9 cellular contexts compared by ENCODE assay signal in the genomic region with DNA sequence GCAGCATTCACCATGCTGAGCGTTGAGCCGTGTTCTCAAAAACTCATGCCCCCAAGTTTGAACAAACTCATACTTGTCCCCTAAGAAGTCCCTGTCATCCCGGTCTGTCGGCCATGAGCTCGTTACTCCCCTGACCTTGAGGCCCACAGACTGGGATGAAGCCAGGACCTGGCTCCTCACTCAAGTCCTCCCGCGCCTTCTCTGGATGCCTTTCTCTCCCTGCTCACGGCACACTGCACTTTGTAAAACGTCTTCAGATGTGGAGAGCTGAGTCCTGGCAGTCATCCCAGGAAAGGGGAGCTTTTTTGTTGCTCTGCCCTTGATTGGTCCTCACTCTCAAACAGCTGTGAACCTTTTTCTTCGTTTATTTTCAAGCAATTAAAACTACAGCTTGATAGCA.
DNase-seq lines count a peak whose midpoint lies in the region; ATAC-seq and TF ChIP-seq lines count a peak whose summit lies in the region.
"Had no signal": no experiment of that assay in that cellular context is flagged by ENCODE, and none has a peak within 500 bp of the region (broad histone marks: within the 10 kb centered on the region; RNA-seq: fewer than 3 reads in every experiment).

No MANE protein-coding gene starts in this region.

- no peaks in the 10 kb centered on the region for H3K36me3 Mint-ChIP-seq in brain
- no peaks in the 10 kb centered on the region for H3K36me3 Mint-ChIP-seq in activated T-helper 1 cell treated with anti-CD3 and anti-CD28 coated beads, Interleukin-12 subunit alpha, Interleukin-12 subunit beta, Interleukin-2, Interleukin-4 antibody, amounts not matched to agents 30 ng/mL and 10 ng/mL and 1 ng/mL, durations not matched to agents 14 hours and 24 hours and 36 hours (ENCODE audit: low read depth)

- DNase-seq in LHCN-M2 (ENCODE audit: low read depth) (peak; percentile 33), left lobe of liver (ENCODE audit: low spot score) (no peak), NCI-H1694 (lab: John Stamatoyannopoulos, UW) (no peak)
- no peak for DNase-seq in activated T-helper 1 cell treated with anti-CD3 and anti-CD28 coated beads, Interleukin-12 subunit alpha, Interleukin-12 subunit beta, Interleukin-2, Interleukin-4 antibody, amounts not matched to agents 30 ng/mL and 10 ng/mL and 1 ng/mL, durations not matched to agents 14 hours and 24 hours and 36 hours (ENCODE audit: low spot score)
- DNase-seq in activated T-cell treated with anti-CD3 and anti-CD28 coated beads, Interleukin-2, amount 50 U/mL, for 1 hour: no peak
- DNase-seq: KBM-7 had no signal

- H3K27me3 ChIP-seq in subcutaneous abdominal adipose tissue (ENCODE audit: control insufficient read depth in 5 of 5, insufficient read depth in 4 of 5, low read length in 5 of 5): no peaks in the 10 kb centered on the region

- H3K9me3 Mint-ChIP-seq in brain: no peaks in the 10 kb centered on the region
- no peaks in the 10 kb centered on the region for H3K9me3 Mint-ChIP-seq in activated T-helper 1 cell treated with anti-CD3 and anti-CD28 coated beads, Interleukin-12 subunit alpha, Interleukin-12 subunit beta, Interleukin-2, Interleukin-4 antibody, amounts not matched to agents 30 ng/mL and 10 ng/mL and 1 ng/mL, durations not matched to agents 14 hours and 24 hours and 36 hours

- H3K9me3 ChIP-seq in subcutaneous abdominal adipose tissue (ENCODE audit: control insufficient read depth in 5 of 5, low read length in 5 of 5): no peaks in the 10 kb centered on the region

- H3K27me3 Mint-ChIP-seq in brain: peaks cover 3% of the 10 kb centered on the region
- H3K27me3 Mint-ChIP-seq in activated T-helper 1 cell treated with anti-CD3 and anti-CD28 coated beads, Interleukin-12 subunit alpha, Interleukin-12 subunit beta, Interleukin-2, Interleukin-4 antibody, amounts not matched to agents 30 ng/mL and 10 ng/mL and 1 ng/mL, durations not matched to agents 14 hours and 24 hours and 36 hours (ENCODE audit: insufficient read depth): peaks cover 13% of the 10 kb centered on the region

- H3K27ac Mint-ChIP-seq in brain: peak overlapping the region; percentile 63 to 95 (median 79)
- H3K27ac Mint-ChIP-seq in activated T-helper 1 cell treated with anti-CD3 and anti-CD28 coated beads, Interleukin-12 subunit alpha, Interleukin-12 subunit beta, Interleukin-2, Interleukin-4 antibody, amounts not matched to agents 30 ng/mL and 10 ng/mL and 1 ng/mL, durations not matched to agents 14 hours and 24 hours and 36 hours: no peak overlapping the region

- H3K36me3 ChIP-seq in subcutaneous abdominal adipose tissue (ENCODE audit: control insufficient read depth in 5 of 5, insufficient read depth in 5 of 5, low read length in 5 of 5): no peaks in the 10 kb centered on the region

- H3K9ac ChIP-seq in subcutaneous abdominal adipose tissue (ENCODE audit: low read length in 5 of 5): no peak overlapping the region

- H3K4me1 ChIP-seq in subcutaneous abdominal adipose tissue (ENCODE audit: control insufficient read depth in 5 of 5, insufficient read depth in 5 of 5, low read length in 5 of 5): peaks cover 3 to 31% (median 23%) of the 10 kb centered on the region in 5 donors

- H3K4me1 Mint-ChIP-seq in brain: peaks cover 71% of the 10 kb centered on the region
- no peaks in the 10 kb centered on the region for H3K4me1 Mint-ChIP-seq in activated T-helper 1 cell treated with anti-CD3 and anti-CD28 coated beads, Interleukin-12 subunit alpha, Interleukin-12 subunit beta, Interleukin-2, Interleukin-4 antibody, amounts not matched to agents 30 ng/mL and 10 ng/mL and 1 ng/mL, durations not matched to agents 14 hours and 24 hours and 36 hours (ENCODE audit: low read depth)

- peak overlapping the region; percentile 7 for H3K27ac ChIP-seq in subcutaneous abdominal adipose tissue (ENCODE audit: low read depth, low read length)

- TF ChIP-seq CTCF in brain (conservative IDR thresholded peaks at IDR 0.05): no peak

- intact Hi-C loops in activated T-helper 1 cell treated with anti-CD3 and anti-CD28 coated beads, Interleukin-12 subunit alpha, Interleukin-12 subunit beta, Interleukin-2, Interleukin-4 antibody, amounts not matched to agents 30 ng/mL and 10 ng/mL and 1 ng/mL, durations not matched to agents 14 hours and 24 hours and 36 hours (cut with micrococcal nuclease): no loop called here

- ATAC-seq in left lobe of liver: peak; percentile 24
- no peak for ATAC-seq in HG03095 (IDR thresholded peaks at IDR 0.05; ENCODE audit: unreplicated experiment)

- H3K4me3 ChIP-seq in subcutaneous abdominal adipose tissue (ENCODE audit: low read depth in 1 of 5, low read length in 5 of 5): no peak overlapping the region

- peak overlapping the region in 4 of 5 experiments; percentile 53 to 61 (median 54) for H3K4me3 Mint-ChIP-seq in brain
- H3K4me3 Mint-ChIP-seq in activated T-helper 1 cell treated with anti-CD3 and anti-CD28 coated beads, Interleukin-12 subunit alpha, Interleukin-12 subunit beta, Interleukin-2, Interleukin-4 antibody, amounts not matched to agents 30 ng/mL and 10 ng/mL and 1 ng/mL, durations not matched to agents 14 hours and 24 hours and 36 hours: no peak overlapping the region
